In the genomic region with DNA sequence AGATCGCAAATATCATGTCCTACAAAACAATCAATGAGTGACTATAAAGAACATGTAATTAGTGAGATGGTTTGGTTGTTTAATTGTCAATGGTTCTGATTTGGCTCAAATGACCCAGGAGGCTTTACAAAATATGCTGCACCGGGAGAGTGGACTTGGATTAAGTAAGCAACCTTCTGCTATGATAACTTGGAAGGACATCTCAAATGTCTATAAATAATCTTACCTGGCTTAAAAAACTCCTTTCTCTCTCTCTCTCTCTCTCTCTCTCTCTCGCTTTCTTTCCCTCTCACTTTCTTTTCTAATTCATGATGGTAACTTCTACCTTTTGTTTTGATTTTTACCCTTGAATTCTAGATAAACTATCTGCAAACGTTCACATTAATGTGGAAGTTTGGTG, we compare ENCODE assay signal across 27 cellular contexts.
"Had no signal": no experiment of that assay in that cellular context is flagged by ENCODE, and none has a peak within 500 bp of the region (broad histone marks: within the 10 kb centered on the region; RNA-seq: fewer than 3 reads in every experiment).

No MANE protein-coding gene starts in this region.

- H3K36me3 ChIP-seq: heart left ventricle, lower lobe of right lung, pancreas, right atrium auricular region, right lobe of liver, suprapubic skin, thoracic aorta, tibial artery, upper lobe of right lung had no signal

- H3K4me3 Mint-ChIP-seq: immature natural killer cell; naive thymus-derived CD4-positive, alpha-beta T cell; nephron; neural crest cell; stimulated activated naive CD8-positive, alpha-beta T cell treated with anti-CD3 and anti-CD28 coated beads, Interleukin-15, Interleukin-2, amounts not matched to agents 100 ng/mL and 50 ng/mL, for 24 hours had no signal

- H3K27me3 ChIP-seq: heart left ventricle, pancreas, right atrium auricular region, right lobe of liver, suprapubic skin, tibial artery, upper lobe of right lung had no signal

- H3K27ac ChIP-seq: lower lobe of right lung, pancreas, right atrium auricular region, right lobe of liver, skin epidermis, suprapubic skin, thoracic aorta, tibial artery, upper lobe of right lung had no signal

- H3K9me3 ChIP-seq: heart left ventricle, lower lobe of right lung, mucosa of descending colon, pancreas, right atrium auricular region, right lobe of liver, suprapubic skin, thoracic aorta, tibial artery, upper lobe of right lung had no signal

- DNase-seq: glutamatergic neuron; heart left ventricle; hypothalamus; immature natural killer cell; lower lobe of right lung; mammary epithelial cell; mesenchymal stem cell; mucosa of descending colon; naive thymus-derived CD4-positive, alpha-beta T cell; nucleus accumbens; pancreas; right lobe of liver; stimulated activated CD4-positive, alpha-beta T cell treated with anti-CD3 and anti-CD28 coated beads, Interleukin-12 subunit alpha, Interleukin-12 subunit beta, amount 100 ng/mL, for 4 hours; stimulated activated CD4-positive, alpha-beta T cell treated with anti-CD3 and anti-CD28 coated beads, Interleukin-15, amount 100 ng/mL, for 24 hours; stimulated activated CD4-positive, alpha-beta T cell treated with anti-CD3 and anti-CD28 coated beads, Interleukin-2, amount 100 ng/mL, for 24 hours; stimulated activated CD4-positive, alpha-beta T cell treated with anti-CD3 and anti-CD28 coated beads, Interleukin-4, amount 100 ng/mL, for 1 hour; stimulated activated naive CD4-positive, alpha-beta T cell; tibial artery; trophoblast cell; upper lobe of right lung had no signal

- ATAC-seq: heart left ventricle; lower lobe of right lung; mucosa of descending colon; naive thymus-derived CD4-positive, alpha-beta T cell; pancreas; right lobe of liver; upper lobe of right lung had no signal

- H3K4me1 ChIP-seq: lower lobe of right lung, pancreas, right atrium auricular region, right lobe of liver, tibial artery, upper lobe of right lung had no signal

- H3K9me3 Mint-ChIP-seq: naive thymus-derived CD4-positive, alpha-beta T cell; nephron; stimulated activated naive CD8-positive, alpha-beta T cell treated with anti-CD3 and anti-CD28 coated beads, Interleukin-15, Interleukin-2, amounts not matched to agents 100 ng/mL and 50 ng/mL, for 24 hours had no signal

- H3K4me1 Mint-ChIP-seq: immature natural killer cell; naive thymus-derived CD4-positive, alpha-beta T cell; nephron had no signal

- H3K27ac Mint-ChIP-seq: immature natural killer cell; naive thymus-derived CD4-positive, alpha-beta T cell; nephron; stimulated activated naive CD8-positive, alpha-beta T cell treated with anti-CD3 and anti-CD28 coated beads, Interleukin-15, Interleukin-2, amounts not matched to agents 100 ng/mL and 50 ng/mL, for 24 hours had no signal

- H3K36me3 Mint-ChIP-seq: immature natural killer cell; naive thymus-derived CD4-positive, alpha-beta T cell had no signal

- H3K4me3 ChIP-seq: heart left ventricle, lower lobe of right lung, mucosa of descending colon, pancreas, right atrium auricular region, right lobe of liver, skin epidermis, suprapubic skin, thoracic aorta, tibial artery, upper lobe of right lung had no signal
